Comparison of ENCODE assay signal across 8 cellular contexts in genomic region chr1:172745014-172745413, GRCh38.
A peak's percentile ranks its signal among the peaks of the same experiment; 100 is the strongest.
DNase-seq lines count a peak whose midpoint lies in the region; ATAC-seq and TF ChIP-seq lines count a peak whose summit lies in the region.

No MANE protein-coding gene starts in this region.

- H3K36me3 ChIP-seq in Caco-2 (ENCODE audit: control insufficient read depth, insufficient read depth, low read length), result no peaks in the 10 kb centered on the region
- no peaks in the 10 kb centered on the region for H3K36me3 ChIP-seq in heart right ventricle
- H3K36me3 ChIP-seq in sigmoid colon, result no peaks in the 10 kb centered on the region

- H3K27ac ChIP-seq in heart right ventricle (no peak overlapping the region), sigmoid colon (peak overlapping the region in 2 of 4 donors; percentile 57 to 69)

- H3K36me3 Mint-ChIP-seq in Caco-2 (ENCODE audit: insufficient read depth, unreplicated experiment), result no peaks in the 10 kb centered on the region

- no peaks in the 10 kb centered on the region for H3K27me3 ChIP-seq in Caco-2 (replicated peaks; ENCODE audit: control insufficient read depth, insufficient read depth, low read length)
- H3K27me3 ChIP-seq in heart right ventricle, result peaks cover 0 to 11% (median 0%) of the 10 kb centered on the region in 7 donors
- no peaks in the 10 kb centered on the region for H3K27me3 ChIP-seq in sigmoid colon

- POLR2A ChIA-PET in Caco-2 (lab: Charles Lee), result no interaction called here

- intact Hi-C loops in Caco-2 (cut with micrococcal nuclease; ENCODE audit: unreplicated experiment) (loop anchor here (1.0 to 10.0 kb wide), 6 partner anchors 34 to 2000 kb away; no protein-coding TSS in a partner anchor), heart right ventricle (cut with DNase I) (loop anchor here in 9 of 10 donors (2.0 to 10.0 kb wide), 7 partner anchors 80 to 1080 kb away; partner anchors contain the start of genes CENPL (in 4 of the 9) and DARS2 (in 4 of the 9)), sigmoid colon (cut with DNase I) (loop anchor here (2.0 to 10.0 kb wide), 2 partner anchors 80 to 1080 kb away; partner anchors contain the start of genes CENPL and DARS2)

- H3K4me1 ChIP-seq in Caco-2, result peaks cover 10% of the 10 kb centered on the region
- H3K4me1 ChIP-seq in heart right ventricle, result peaks cover 0 to 26% (median 5%) of the 10 kb centered on the region in 9 donors
- peaks cover 0 to 21% (median 13%) of the 10 kb centered on the region in 4 donors for H3K4me1 ChIP-seq in sigmoid colon

- CTCF ChIA-PET in Caco-2 (lab: Charles Lee), result no interaction called here

- no peak overlapping the region for H3K4me3 Mint-ChIP-seq in Caco-2 (ENCODE audit: unreplicated experiment)

- peak; percentile 62 to 63 for TF ChIP-seq CTCF in Caco-2 (IDR thresholded peaks at IDR 0.05; ENCODE audit: insufficient read depth in 1 of 2, low read depth in 1 of 2, low read length in 1 of 2, severe bottlenecking in 1 of 2, unreplicated experiment in 1 of 2)
- TF ChIP-seq CTCF in heart right ventricle (IDR thresholded peaks at IDR 0.05), result peak in 8 of 9 donors; percentile 20 to 73 (median 58)
- peak; percentile 22 to 46 (median 37) for TF ChIP-seq CTCF in sigmoid colon (IDR thresholded peaks at IDR 0.05)

- peak; percentile 57 for ATAC-seq in GM18520 (IDR thresholded peaks at IDR 0.05; ENCODE audit: unreplicated experiment)
- ATAC-seq in HG02943 (IDR thresholded peaks at IDR 0.05; ENCODE audit: low read depth, unreplicated experiment), result peak; percentile 56
- ATAC-seq in heart right ventricle, result peak in 7 of 8 donors; percentile 56 to 81 (median 77)

- no peak for TF ChIP-seq POLR2A in sigmoid colon (IDR thresholded peaks at IDR 0.05)

- H3K27ac Mint-ChIP-seq in Caco-2 (ENCODE audit: unreplicated experiment), result no peak overlapping the region

- H3K9me3 Mint-ChIP-seq in Caco-2 (ENCODE audit: unreplicated experiment), result no peaks in the 10 kb centered on the region

- H3K4me3 ChIP-seq in Caco-2 (ENCODE audit: low read depth, low read length) (no peak overlapping the region), heart right ventricle (no peak overlapping the region), sigmoid colon (no peak overlapping the region)

- no TSS peak for BruUV-seq in Caco-2 (replicated peaks; lab: Mats Ljungman, UMichigan)

- H3K27me3 Mint-ChIP-seq in Caco-2 (ENCODE audit: insufficient read depth, unreplicated experiment), result peaks cover 2% of the 10 kb centered on the region

- no peaks in the 10 kb centered on the region for H3K4me1 Mint-ChIP-seq in Caco-2 (ENCODE audit: low read depth, unreplicated experiment)

- no peak for TF ChIP-seq EP300 in sigmoid colon (IDR thresholded peaks at IDR 0.05)

- 30 to 34% methylated on average over 2 of the region's 2 CpGs for WGBS in heart right ventricle, 2 donors
- 5 to 8% methylated on average over 2 of the region's 2 CpGs for WGBS in sigmoid colon, 2 donors

- DNase-seq in Caco-2 (peak; percentile 38 to 61), NCI-H2171 treated with DMSO at 0.1 percent for 48 hours (lab: John Stamatoyannopoulos, UW) (peak; percentile 22), heart right ventricle (peak in 1 of 2 donors; percentile 33), sigmoid colon (no peak), NCI-H128 (lab: John Stamatoyannopoulos, UW; ENCODE audit: unreplicated experiment) (no peak)
- DNase-seq in activated naive CD4-positive, alpha-beta T cell treated with anti-CD3 and anti-CD28 coated beads, Interleukin-2, amount 50 U/mL, for 16 hours, result peak; percentile 16

- H3K9me3 ChIP-seq in Caco-2, result no peaks in the 10 kb centered on the region
- H3K9me3 ChIP-seq in heart right ventricle, result no peaks in the 10 kb centered on the region
- H3K9me3 ChIP-seq in sigmoid colon, result no peaks in the 10 kb centered on the region

Comparison
In these comparisons a context has a peak if more than half of its experiments do, and no peak if none do; other contexts are left out.
1. DNase-seq: peak in Caco-2 (2 of 2), NCI-H2171 treated with DMSO at 0.1 percent for 48 hours (single experiment) and activated naive CD4-positive, alpha-beta T cell treated with anti-CD3 and anti-CD28 coated beads, Interleukin-2, amount 50 U/mL, for 16 hours (single experiment); none in sigmoid colon (single experiment) and NCI-H128 (single experiment).
2. Peak in every context shown above with its lines, with median percentiles within 50 percentile points of each other: CTCF ChIP-seq and ATAC-seq.